7 cellular contexts compared by ENCODE assay signal in the genomic region with DNA sequence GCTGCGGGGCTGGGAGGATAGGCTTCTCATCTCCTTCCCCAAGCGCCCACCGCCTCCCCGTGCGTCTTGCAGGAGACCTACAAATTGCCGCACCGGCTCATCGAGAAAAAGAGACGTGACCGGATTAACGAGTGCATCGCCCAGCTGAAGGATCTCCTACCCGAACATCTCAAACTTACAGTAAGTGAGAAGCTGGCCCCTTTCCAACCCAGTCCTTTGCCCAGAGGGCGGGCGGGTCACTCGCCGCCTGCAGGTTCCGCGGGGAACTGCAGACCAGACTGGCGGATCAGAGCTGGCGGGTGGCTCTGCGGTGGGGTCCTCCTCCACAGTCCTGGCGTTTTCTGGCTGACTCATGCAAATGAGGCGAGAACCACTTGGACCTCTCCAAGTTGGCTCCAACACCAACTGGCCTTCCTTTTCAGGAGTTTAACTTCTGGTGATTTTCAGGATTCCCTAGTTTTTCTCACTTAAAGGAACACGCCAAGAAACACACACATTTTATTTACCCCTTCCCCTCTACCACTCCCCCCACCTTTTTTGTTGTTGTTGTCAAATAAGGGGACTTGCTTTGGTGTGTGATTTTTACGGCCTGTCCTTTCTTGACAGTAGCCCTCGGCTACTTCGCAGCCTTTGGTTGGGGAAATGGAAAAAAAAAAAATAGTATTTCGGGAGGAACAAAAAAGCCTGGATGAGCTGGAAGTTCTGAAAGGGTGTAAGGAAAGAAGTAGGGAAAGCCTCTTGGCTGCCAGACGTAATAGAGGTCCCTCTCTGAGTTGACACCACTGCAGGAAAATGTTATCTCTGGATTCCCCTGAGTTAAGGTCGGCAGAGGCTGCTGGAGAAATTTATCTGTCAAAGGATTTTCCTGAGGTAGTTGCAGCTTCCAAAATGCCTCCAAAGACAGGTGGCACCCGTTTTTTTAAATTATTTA. TPM values are rescaled to one million over a fixed set of nuclear protein-coding genes. Genes with fewer than 3 reads are reported as not detected.
DNase-seq lines count a peak whose midpoint lies in the region; ATAC-seq and TF ChIP-seq lines count a peak whose summit lies in the region.

No MANE protein-coding gene starts in this region.

- peaks cover 46% of the 10 kb centered on the region for H3K79me2 ChIP-seq in PC-9 (ENCODE audit: low read depth)

- peak overlapping the region; percentile 85 for H3K27ac ChIP-seq in PC-9
- peak overlapping the region; percentile 93 to 96 for H3K27ac ChIP-seq in esophagus (ENCODE audit: low read depth in 2 of 2, low read length in 1 of 2)
- H3K27ac ChIP-seq in muscle layer of colon (ENCODE audit: low read depth, low read length) = peak overlapping the region; percentile 67

- no peaks in the 10 kb centered on the region for H3K9me3 Mint-ChIP-seq in activated T-cell treated with anti-CD3 and anti-CD28 coated beads, Interleukin-2, amount 50 U/mL, for 4 hours

- ATAC-seq in HG03565 (IDR thresholded peaks at IDR 0.05; ENCODE audit: unreplicated experiment) = peak; percentile 18
- peak; percentile 6 to 7 for ATAC-seq in activated T-cell treated with anti-CD3 and anti-CD28 coated beads, Interleukin-2, amount 50 U/mL, for 4 hours

- H3K4me1 Mint-ChIP-seq in activated T-cell treated with anti-CD3 and anti-CD28 coated beads, Interleukin-2, amount 50 U/mL, for 4 hours (ENCODE audit: low read depth) = peaks cover 69% of the 10 kb centered on the region

- H4K20me1 ChIP-seq in PC-9 (ENCODE audit: insufficient read depth) = 0 out of 2 replicates have a peak, but pooled peaks cover 3% of the 10 kb centered on the region

- H3K4me3 ChIP-seq in PC-9 = peak overlapping the region; percentile 84
- H3K4me3 ChIP-seq in esophagus (ENCODE audit: low read depth in 1 of 2, low read length in 2 of 2) = peak overlapping the region; percentile 80 to 98
- H3K4me3 ChIP-seq in muscle layer of colon (ENCODE audit: low read depth in 1 of 2, low read length in 2 of 2) = peak overlapping the region; percentile 77 to 95

- H3K27me3 Mint-ChIP-seq in activated T-cell treated with anti-CD3 and anti-CD28 coated beads, Interleukin-2, amount 50 U/mL, for 4 hours (ENCODE audit: low read depth) = no peaks in the 10 kb centered on the region

- TF ChIP-seq CTCF in PC-9 (conservative IDR thresholded peaks at IDR 0.05) = peak; percentile 79

- peak; percentile 69 to 93 for DNase-seq in PC-9
- DNase-seq in activated T-cell treated with anti-CD3 and anti-CD28 coated beads, Interleukin-2, amount 50 U/mL, for 4 hours = peak; percentile 90
- DNase-seq in stimulated activated CD8-positive, alpha-beta memory T cell treated with anti-CD3 and anti-CD28 coated beads, Interleukin-4, amount 100 ng/mL, for 48 hours = peak; percentile 98

- H3K36me3 ChIP-seq in PC-9 (ENCODE audit: low read depth) (0 out of 2 replicates have a peak, but pooled peaks cover 13% of the 10 kb centered on the region), esophagus (ENCODE audit: control insufficient read depth in 2 of 2, insufficient read depth in 2 of 2, low read length in 1 of 2) (peaks cover 0 to 10% of the 10 kb centered on the region in 2 donors), muscle layer of colon (ENCODE audit: insufficient read depth, low read length) (peaks cover 18% of the 10 kb centered on the region)

- WGBS in esophagus, 2 donors = 3% methylated on average over 32 of the region's 32 CpGs

- TF ChIP-seq POLR2A in GM15510 (IDR thresholded peaks at IDR 0.05; ENCODE audit: borderline replicate concordance, extremely low read depth, insufficient read length) = peak; percentile 36

- H3K36me3 Mint-ChIP-seq in activated T-cell treated with anti-CD3 and anti-CD28 coated beads, Interleukin-2, amount 50 U/mL, for 4 hours (ENCODE audit: insufficient read depth) = peaks cover 37% of the 10 kb centered on the region

- no peaks in the 10 kb centered on the region for H3K9me2 ChIP-seq in PC-9 (ENCODE audit: insufficient read depth)

- H3K4me2 ChIP-seq in PC-9 = peak overlapping the region; percentile 91

- no TSS peak for BruUV-seq in PC-9 (replicated peaks; lab: Mats Ljungman, UMichigan)

- peaks cover 49% of the 10 kb centered on the region for H3F3A ChIP-seq in PC-9 (ENCODE audit: insufficient read depth, low read depth)

- peaks cover 47% of the 10 kb centered on the region for H3K4me1 ChIP-seq in PC-9 (replicated peaks; ENCODE audit: insufficient read depth)
- peaks cover 0 to 7% of the 10 kb centered on the region in 2 donors for H3K4me1 ChIP-seq in esophagus (ENCODE audit: control insufficient read depth in 2 of 2, insufficient read depth in 2 of 2, low read length in 1 of 2)
- peaks cover 31% of the 10 kb centered on the region for H3K4me1 ChIP-seq in muscle layer of colon (ENCODE audit: insufficient read depth, low read length)

- H3K9ac ChIP-seq in muscle layer of colon (ENCODE audit: low read length) = peak overlapping the region; percentile 97

- no peaks in the 10 kb centered on the region for H3K27me3 ChIP-seq in PC-9 (ENCODE audit: insufficient read depth, low read depth)
- H3K27me3 ChIP-seq in esophagus (ENCODE audit: control insufficient read depth in 1 of 2, insufficient read depth in 2 of 2, low read length in 2 of 2) = no peaks in the 10 kb centered on the region
- H3K27me3 ChIP-seq in muscle layer of colon (ENCODE audit: control insufficient read depth in 1 of 2, insufficient read depth in 2 of 2, low read length in 2 of 2) = no peaks in the 10 kb centered on the region

- no peaks in the 10 kb centered on the region for H3K9me3 ChIP-seq in PC-9 (ENCODE audit: insufficient read depth, low read depth)
- H3K9me3 ChIP-seq in esophagus (ENCODE audit: control insufficient read depth in 2 of 2, insufficient read depth in 1 of 2, low read depth in 1 of 2, low read length in 1 of 2) = no peaks in the 10 kb centered on the region
- no peaks in the 10 kb centered on the region for H3K9me3 ChIP-seq in muscle layer of colon (ENCODE audit: low read length)

- POLR2A ChIA-PET in PC-9 (lab: Charles Lee; ENCODE audit: unreplicated experiment) = interaction anchor here (0.5 to 0.7 kb wide), 4 partner anchors 28 to 708 kb away, joined by 3 to 7 read pairs (median 4); no protein-coding TSS in a partner anchor

- CTCF ChIA-PET in PC-9 (lab: Charles Lee) = interaction anchor here (0.6 to 1.0 kb wide), 2 partner anchors 260 to 311 kb away, joined by 3 read pairs; no protein-coding TSS in a partner anchor

- intact Hi-C loops in PC-9 (cut with micrococcal nuclease; ENCODE audit: unreplicated experiment) = loop anchor here (2.0 kb wide), 1 partner anchor 142 kb away; the partner anchor contains the start of gene ARL8B

- H2AFZ ChIP-seq in PC-9 = no peak overlapping the region

- H3K4me3 Mint-ChIP-seq in activated T-cell treated with anti-CD3 and anti-CD28 coated beads, Interleukin-2, amount 50 U/mL, for 4 hours = peak overlapping the region; percentile 94

RNA-seq across cellular contexts. Expression of gene BHLHE40, which starts 1.3 kb away (rescaled TPM):
- 45.5 and 51.2 TPM in 2 replicates for total RNA-seq in PC-9 (2021)
- total RNA-seq in activated T-cell treated with anti-CD3 and anti-CD28 coated beads, Interleukin-2, amount 50 U/mL, for 4 hours = 10 to 100 TPM; 61.9 to 90.8 (median 86.6) TPM
- polyA plus RNA-seq in esophagus = 100 to 1,000 TPM in 1 of 2 donors, 10 to 100 TPM in 1; 84.0 to 185 TPM

Comparison
In these comparisons a context has a peak if more than half of its experiments do, and no peak if none do; other contexts are left out.
1. Peak in every context shown above with its lines: DNase-seq, ATAC-seq, H3K4me3 ChIP-seq and H3K27ac ChIP-seq.